In genomic region chr5:93604119-93604963, GRCh38 we compare ENCODE assay signal across 11 cellular contexts. TPM values are rescaled to one million over a fixed set of nuclear protein-coding genes. Genes with fewer than 3 reads are reported as not detected.
DNase-seq lines count a peak whose midpoint lies in the region; ATAC-seq and TF ChIP-seq lines count a peak whose summit lies in the region.
"Had no signal": no experiment of that assay in that cellular context is flagged by ENCODE, and none has a peak within 500 bp of the region (broad histone marks: within the 10 kb centered on the region; RNA-seq: fewer than 3 reads in every experiment).

No MANE protein-coding gene starts in this region.

- no peaks in the 10 kb centered on the region for H3K9me3 ChIP-seq in IMR-90 (ENCODE audit: control insufficient read depth, insufficient read depth, low read length)
- H3K9me3 ChIP-seq: thyroid gland had no signal

- TF ChIP-seq POLR2A in IMR-90 (IDR thresholded peaks at IDR 0.05; ENCODE audit: low read depth, low read length), result no peak

- intact Hi-C loops in IMR-90 (cut with micrococcal nuclease), result loop anchor here (5.0 to 10.0 kb wide), 2 partner anchors 1010 to 1088 kb away; partner anchors contain the start of genes KIAA0825 and SLF1

- H3K14ac ChIP-seq in IMR-90 (replicated peaks; ENCODE audit: low read depth, low read length), result no peak overlapping the region

- H2BK5ac ChIP-seq in IMR-90 (ENCODE audit: low read depth, low read length, poor library complexity, severe bottlenecking), result peak overlapping the region; percentile 27

- no peaks in the 10 kb centered on the region for H3K9me3 Mint-ChIP-seq in effector memory CD8-positive, alpha-beta T cell

- peaks cover 10% of the 10 kb centered on the region for H3K4me1 ChIP-seq in IMR-90 (ENCODE audit: control insufficient read depth, insufficient read depth, low read length)

- H3K27me3 ChIP-seq in IMR-90 (ENCODE audit: control insufficient read depth, insufficient read depth, low read length), result peaks cover 3% of the 10 kb centered on the region; the same call in 1 of the 2 replicates

- H2BK120ac ChIP-seq in IMR-90 (ENCODE audit: low read depth, low read length), result peak overlapping the region; percentile 63

- peak overlapping the region; percentile 30; the same call in 1 of the 2 replicates for H3K18ac ChIP-seq in IMR-90 (ENCODE audit: low read depth, low read length)

- no peak for TF ChIP-seq RAD21 in IMR-90 (IDR thresholded peaks at IDR 0.05; ENCODE audit: low read length)

- no peak overlapping the region for H2AK5ac ChIP-seq in IMR-90 (ENCODE audit: low read depth, low read length)

- peaks cover 4% of the 10 kb centered on the region for H3K36me3 Mint-ChIP-seq in effector memory CD8-positive, alpha-beta T cell (ENCODE audit: insufficient read depth)

- ATAC-seq in IMR-90 (ENCODE audit: low read depth) (peak; percentile 3; the same call in 1 of the 2 replicates), omental fat pad (ENCODE audit: low FRiP score) (peak; percentile 34)
- ATAC-seq in effector memory CD8-positive, alpha-beta T cell (replicated peaks), result no peak

- peak overlapping the region; percentile 62 to 72 for H4K8ac ChIP-seq in IMR-90 (ENCODE audit: low read depth in 2 of 2, low read length in 2 of 2)

- dilution Hi-C loops in IMR-90 (cut with HindIII; ENCODE audit: low sequenced_read_pairs, unreplicated experiment), result no loop called here

- H3K9me1 ChIP-seq in IMR-90 (ENCODE audit: insufficient read depth, low read length), result 0 out of 2 replicates have a peak, but pooled peaks cover 2% of the 10 kb centered on the region

- H4K91ac ChIP-seq in IMR-90 (ENCODE audit: insufficient read depth, low read depth, low read length), result peak overlapping the region; percentile 29; the same call in 1 of the 2 replicates

- H3K36me3 ChIP-seq in IMR-90 (ENCODE audit: control insufficient read depth, insufficient read depth, low read length), result no peaks in the 10 kb centered on the region
- H3K36me3 ChIP-seq: thyroid gland had no signal

- peak overlapping the region; percentile 43 for H4K5ac ChIP-seq in IMR-90 (ENCODE audit: low read depth, low read length)

- no peak for TF ChIP-seq CTCF in IMR-90 (conservative IDR thresholded peaks at IDR 0.05; ENCODE audit: low read depth, low read length)
- TF ChIP-seq CTCF in epithelial cell of proximal tubule (conservative IDR thresholded peaks at IDR 0.05; ENCODE audit: low read depth, low read length), result no peak
- TF ChIP-seq CTCF in omental fat pad (IDR thresholded peaks at IDR 0.05), result no peak

- POLR2A ChIA-PET in IMR-90 (lab: Charles Lee; ENCODE audit: unreplicated experiment), result interaction anchor here (0.6 to 0.8 kb wide), 3 partner anchors 16 to 1159 kb away, joined by 3 to 5 read pairs (median 3); no protein-coding TSS in a partner anchor

- H3K4me3 ChIP-seq in IMR-90 (ENCODE audit: insufficient read depth, low read depth, low read length), result peak overlapping the region; percentile 42
- H3K4me3 ChIP-seq in epithelial cell of proximal tubule (ENCODE audit: low read depth, low read length), result peak overlapping the region; percentile 35

- DNase-seq in AG20443 (ENCODE audit: low spot score) (peak; percentile 48), IMR-90 (peak; percentile 67), epithelial cell of proximal tubule (ENCODE audit: low read depth) (no peak), omental fat pad (ENCODE audit: low spot score) (no peak), AG08395 (ENCODE audit: low spot score) (no peak), NCI-H2171 treated with DMSO at 0.1 percent for 48 hours (lab: John Stamatoyannopoulos, UW) (no peak)
- no peak for DNase-seq in stimulated activated CD4-positive, alpha-beta T cell treated with anti-CD3 and anti-CD28 coated beads, Interleukin-2, amount 100 ng/mL, for 24 hours
- no peak for DNase-seq in effector memory CD8-positive, alpha-beta T cell
- DNase-seq: activated CD4-positive, alpha-beta T cell treated with anti-CD3 and anti-CD28 coated beads, Interleukin-2, amount 50 U/mL, for 48 hours had no signal

- WGBS in IMR-90 (ENCODE audit: extremely low coverage in 2 of 2, insufficient read length in 1 of 2), 2 experiments, result 4% methylated on average over 4 of the region's 54 CpGs; no CpG with 5 or more reads in 1 of the 2 experiments

- peaks cover 4 to 14% of the 10 kb centered on the region in 2 donors for H3K4me1 Mint-ChIP-seq in effector memory CD8-positive, alpha-beta T cell (ENCODE audit: low read depth in 2 of 2)

- peak overlapping the region; percentile 43 for H3K27ac ChIP-seq in IMR-90 (ENCODE audit: insufficient read depth, low read length)
- H3K27ac ChIP-seq: KMS-11, thyroid gland had no signal

- H2BK15ac ChIP-seq in IMR-90 (ENCODE audit: low read depth, low read length), result 0 out of 3 replicates have a peak overlapping the region, but pooled peaks have one; percentile 34

- peak overlapping the region; percentile 88 for H3K4me2 ChIP-seq in IMR-90 (ENCODE audit: low read depth, low read length)
- H3K4me2 ChIP-seq: KMS-11 had no signal

- H2BK20ac ChIP-seq in IMR-90 (ENCODE audit: low read depth, low read length), result peak overlapping the region; percentile 32; the same call in 1 of the 2 replicates

- H3K27ac Mint-ChIP-seq in effector memory CD8-positive, alpha-beta T cell, result no peak overlapping the region

- no peak overlapping the region for H3K4me3 Mint-ChIP-seq in effector memory CD8-positive, alpha-beta T cell

- peak overlapping the region; percentile 80 for H2AK9ac ChIP-seq in IMR-90 (replicated peaks; ENCODE audit: low read depth, low read length, poor library complexity)

- peak overlapping the region; percentile 81 for H3K23ac ChIP-seq in IMR-90 (ENCODE audit: low read depth, low read length)

- H3K79me1 ChIP-seq in IMR-90 (ENCODE audit: low read depth in 1 of 2, low read length in 2 of 2), result peaks cover 3 to 27% of the 10 kb centered on the region in 2 experiments; a peak in 3 of 4 replicates

- CTCF ChIA-PET in IMR-90 (lab: Yijun Ruan, JAX), result no interaction called here

- in situ Hi-C loops in IMR-90 (cut with MboI; ENCODE audit: low sequenced_read_pairs), result no loop called here

- peak overlapping the region; percentile 75 for H3K4ac ChIP-seq in IMR-90 (ENCODE audit: low read depth, low read length)

- peaks cover 0 to 44% of the 10 kb centered on the region in 2 donors for H3K27me3 Mint-ChIP-seq in effector memory CD8-positive, alpha-beta T cell

- 0 out of 2 replicates have a peak, but pooled peaks cover 4% of the 10 kb centered on the region for H4K20me1 ChIP-seq in IMR-90 (ENCODE audit: insufficient read depth, low read length)

- peak overlapping the region; percentile 57 for H3K9ac ChIP-seq in IMR-90 (ENCODE audit: low read depth, low read length)
- H3K9ac ChIP-seq: KMS-11 had no signal

- H3K56ac ChIP-seq in IMR-90 (ENCODE audit: extremely low read depth, insufficient read depth, low read length), result no peak overlapping the region

- peak overlapping the region; percentile 92 for H2AFZ ChIP-seq in IMR-90 (replicated peaks; ENCODE audit: low read length, poor library complexity)

- no TSS peak for BruUV-seq in IMR-90 (replicated peaks; lab: Mats Ljungman, UMichigan)

TF ChIP-seq in IMR-90, 13 proteins besides CTCF, POLR2A, EP300 and RAD21:
- TF ChIP-seq BHLHE40 (IDR thresholded peaks at IDR 0.05; ENCODE audit: low read depth, low read length) (no peak), USF2 (IDR thresholded peaks at IDR 0.05; ENCODE audit: low read depth, low read length) (peak; percentile 62; the same call in 1 of the 2 replicates)

RNA-seq across cellular contexts. Expression of gene NR2F1, which starts 21.3 kb away (rescaled TPM):
- 18.1 and 19.0 TPM in 2 replicates for total RNA-seq in IMR-90 (2012; rRNA removed)
- polyA plus RNA-seq in IMR-90 (2012; rRNA removed), result 160 and 175 TPM in 2 replicates
- polyA plus RNA-seq in IMR-90 (2012; cell fraction: cytosol; rRNA removed), result 80.6 and 211 TPM in 2 replicates
- polyA plus RNA-seq in IMR-90 (2012; cell fraction: nucleus; rRNA removed; ENCODE audit: low replicate concordance), result 153 and 546 TPM in 2 replicates
- total RNA-seq in epithelial cell of proximal tubule, result 12.6 and 14.8 TPM in 2 replicates
- 100 to 1,000 TPM in 1 of 4 donors, 10 to 100 TPM in 3; 15.6 to 117 (median 68.3) TPM for total RNA-seq in omental fat pad

RNA-seq across cellular contexts. Expression of gene NR2F1-AS1, which starts 23.3 kb away (rescaled TPM):
- total RNA-seq in IMR-90 (2012; rRNA removed), result 12.5 and 17.8 TPM in 2 replicates
- polyA plus RNA-seq in IMR-90 (2012; rRNA removed), result 12.1 and 12.8 TPM in 2 replicates
- 3.6 and 4.5 TPM in 2 replicates for polyA plus RNA-seq in IMR-90 (2012; cell fraction: cytosol; rRNA removed)
- 7.6 and 30.6 TPM in 2 replicates for polyA plus RNA-seq in IMR-90 (2012; cell fraction: nucleus; rRNA removed; ENCODE audit: low replicate concordance)
- 1.2 and 1.6 TPM in 2 replicates for total RNA-seq in epithelial cell of proximal tubule
- 10 to 100 TPM; 17.3 to 31.0 (median 22.9) TPM for total RNA-seq in omental fat pad

Comparison
In these comparisons a context has a peak if more than half of its experiments do, and no peak if none do; other contexts are left out.
1. DNase-seq: peak in AG20443 (single experiment) and IMR-90 (single experiment); none in epithelial cell of proximal tubule (single experiment), omental fat pad (single experiment), stimulated activated CD4-positive, alpha-beta T cell treated with anti-CD3 and anti-CD28 coated beads, Interleukin-2, amount 100 ng/mL, for 24 hours (0 of 2), effector memory CD8-positive, alpha-beta T cell (0 of 3), AG08395 (single experiment) and NCI-H2171 treated with DMSO at 0.1 percent for 48 hours (single experiment).